In the genomic region with DNA sequence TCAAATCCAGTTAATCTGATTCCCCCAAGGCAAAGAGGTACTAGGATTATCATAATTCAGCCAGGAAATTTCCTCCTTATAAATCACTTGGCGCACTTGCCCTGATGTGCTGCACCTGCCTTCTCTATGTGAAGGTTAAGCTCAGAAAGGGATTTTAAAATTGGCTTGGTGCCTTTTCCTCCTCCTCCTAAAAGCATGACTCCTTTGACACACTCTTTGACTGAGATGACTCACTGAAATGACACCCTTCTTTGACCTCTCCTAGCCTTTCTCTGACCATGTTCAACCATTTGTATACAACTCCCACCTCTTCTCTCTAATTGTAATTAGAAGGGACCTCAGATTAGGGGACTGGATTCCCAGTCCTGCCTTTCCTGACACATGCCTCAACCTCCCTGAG, we compare ENCODE assay signal across 19 cellular contexts. TPM values are rescaled to one million over a fixed set of nuclear protein-coding genes. Genes with fewer than 3 reads are reported as not detected.
DNase-seq lines count a peak whose midpoint lies in the region; ATAC-seq, FAIRE-seq and TF ChIP-seq lines count a peak whose summit lies in the region.
"Had no signal": no experiment of that assay in that cellular context is flagged by ENCODE, and none has a peak within 500 bp of the region (broad histone marks: within the 10 kb centered on the region; RNA-seq: fewer than 3 reads in every experiment).

No MANE protein-coding gene starts in this region.

- H2BK20ac ChIP-seq in IMR-90 (ENCODE audit: low read depth, low read length), result no peak overlapping the region

- no peak for FAIRE-seq in endothelial cell of umbilical vein (lab: Jason Lieb, UNC)

- H3K4me1 ChIP-seq in IMR-90 (ENCODE audit: control insufficient read depth, insufficient read depth, low read length) (0 out of 2 replicates have a peak, but pooled peaks cover 2% of the 10 kb centered on the region), endothelial cell of umbilical vein (ENCODE audit: control insufficient read depth, extremely low read depth, insufficient read depth, low read length) (peaks cover 8% of the 10 kb centered on the region), mucosa of descending colon (ENCODE audit: low read depth) (peaks cover 32% of the 10 kb centered on the region), sigmoid colon (no peaks in the 10 kb centered on the region)

- H3K9me3 ChIP-seq in IMR-90 (ENCODE audit: control insufficient read depth, insufficient read depth, low read length) (no peaks in the 10 kb centered on the region), endothelial cell of umbilical vein (replicated peaks; ENCODE audit: control insufficient read depth, insufficient read depth, low read length) (no peaks in the 10 kb centered on the region), mucosa of descending colon (no peaks in the 10 kb centered on the region), sigmoid colon (no peaks in the 10 kb centered on the region)
- H3K9me3 ChIP-seq: colonic mucosa, SK-N-SH, stomach, uterus had no signal

- no peak for TF ChIP-seq EP300 in sigmoid colon (IDR thresholded peaks at IDR 0.05)

- no peaks in the 10 kb centered on the region for H4K20me1 ChIP-seq in IMR-90 (ENCODE audit: insufficient read depth, low read length)
- no peaks in the 10 kb centered on the region for H4K20me1 ChIP-seq in endothelial cell of umbilical vein (replicated peaks; ENCODE audit: control insufficient read depth, extremely low read depth, insufficient read depth, low read length)

- no peak overlapping the region for H4K5ac ChIP-seq in IMR-90 (ENCODE audit: low read depth, low read length)

- no peak overlapping the region for H2BK15ac ChIP-seq in IMR-90 (ENCODE audit: low read depth, low read length)

- TF ChIP-seq POLR2A in IMR-90 (IDR thresholded peaks at IDR 0.05; ENCODE audit: low read depth, low read length), result no peak
- TF ChIP-seq POLR2A in endothelial cell of umbilical vein (IDR thresholded peaks at IDR 0.05; ENCODE audit: low read depth, low read length), result no peak
- no peak for TF ChIP-seq POLR2A in sigmoid colon (IDR thresholded peaks at IDR 0.05)

- no peak overlapping the region for H3K14ac ChIP-seq in IMR-90 (replicated peaks; ENCODE audit: low read depth, low read length)

- WGBS in IMR-90 (ENCODE audit: extremely low coverage in 2 of 2, insufficient read length in 1 of 2), 2 experiments, result no CpG with 5 or more reads among the region's 1 CpG
- 80 to 87% methylated on average over 1 of the region's 1 CpG for WGBS in sigmoid colon, 2 donors

- POLR2A ChIA-PET in IMR-90 (lab: Charles Lee; ENCODE audit: unreplicated experiment), result no interaction called here
- POLR2A ChIA-PET in endothelial cell of umbilical vein (lab: Charles Lee), result no interaction called here

- no peaks in the 10 kb centered on the region for H3K79me1 ChIP-seq in IMR-90 (ENCODE audit: low read depth in 1 of 2, low read length in 2 of 2)

- no peak overlapping the region for H3K9ac ChIP-seq in IMR-90 (ENCODE audit: low read depth, low read length)
- H3K9ac ChIP-seq in endothelial cell of umbilical vein (replicated peaks; ENCODE audit: extremely low read depth, insufficient read depth, low read length), result no peak overlapping the region
- H3K9ac ChIP-seq: SK-N-SH had no signal

- no peak overlapping the region for H2AK9ac ChIP-seq in IMR-90 (replicated peaks; ENCODE audit: low read depth, low read length, poor library complexity)

- TF ChIP-seq RAD21 in IMR-90 (IDR thresholded peaks at IDR 0.05; ENCODE audit: low read length), result no peak

- H3K56ac ChIP-seq in IMR-90 (ENCODE audit: extremely low read depth, insufficient read depth, low read length), result no peak overlapping the region

- CTCF ChIA-PET in IMR-90 (lab: Yijun Ruan, JAX) (interaction anchor here (0.6 kb wide), 1 partner anchor 629 kb away, joined by 4 read pairs; no protein-coding TSS in a partner anchor), endothelial cell of umbilical vein (lab: Charles Lee) (no interaction called here)

- BruUV-seq in IMR-90 (replicated peaks; lab: Mats Ljungman, UMichigan) (no TSS peak), endothelial cell of umbilical vein (replicated peaks; lab: Mats Ljungman, UMichigan) (no TSS peak)

- intact Hi-C loops in IMR-90 (cut with micrococcal nuclease) (no loop called here), endothelial cell of umbilical vein (cut with micrococcal nuclease) (no loop called here), mucosa of descending colon (cut with DNase I, micrococcal nuclease) (no loop called here), sigmoid colon (cut with DNase I) (no loop called here)

- in situ Hi-C loops in ACHN (cut with HindIII; ENCODE audit: low pct_ligation_motif_present, low pct_unique_long_range_greater_than_20kb, low sequenced_read_pairs), result no loop called here
- in situ Hi-C loops in IMR-90 (cut with MboI; ENCODE audit: low sequenced_read_pairs), result no loop called here

- no peak overlapping the region for H3K4ac ChIP-seq in IMR-90 (ENCODE audit: low read depth, low read length)

- H4K91ac ChIP-seq in IMR-90 (ENCODE audit: insufficient read depth, low read depth, low read length), result no peak overlapping the region

- ATAC-seq in IMR-90 (ENCODE audit: low read depth) (no peak), mucosa of descending colon (peak; percentile 37), GM18909 (IDR thresholded peaks at IDR 0.05; ENCODE audit: poor library complexity, unreplicated experiment) (no peak)

- H3K9me1 ChIP-seq in IMR-90 (ENCODE audit: insufficient read depth, low read length) (peaks cover 11% of the 10 kb centered on the region), endothelial cell of umbilical vein (replicated peaks; ENCODE audit: control insufficient read depth, extremely low read depth, insufficient read depth, low read length) (no peaks in the 10 kb centered on the region)

- dilution Hi-C loops in IMR-90 (cut with HindIII; ENCODE audit: low sequenced_read_pairs, unreplicated experiment) (no loop called here), endothelial cell of umbilical vein (cut with MboI; ENCODE audit: extremely low pct_ligation_motif_present, low sequenced_read_pairs) (no loop called here)

- no peak overlapping the region for H3K23ac ChIP-seq in IMR-90 (ENCODE audit: low read depth, low read length)

- DNase-seq in ACHN (peak; percentile 64), IMR-90 (peak; percentile 40), endothelial cell of umbilical vein (ENCODE audit: low read depth, low spot score) (no peak), mucosa of descending colon (no peak), sigmoid colon (no peak), DMS 273 (lab: John Stamatoyannopoulos, UW; ENCODE audit: unreplicated experiment) (no peak), KG1 (lab: John Stamatoyannopoulos, UW) (no peak)
- DNase-seq: activated CD4-positive, alpha-beta T cell treated with anti-CD3 and anti-CD28 coated beads for 4 hours; activated CD8-positive, alpha-beta memory T cell treated with anti-CD3 and anti-CD28 coated beads, Interleukin-2, amount 50 U/mL, for 4 hours; activated gamma-delta T cell treated with Interleukin-2 at 50 U/mL for 16 hours; aorta; colonic mucosa; COR-L47; mesendoderm; NCI-H1105; SK-N-SH; stomach; uterus had no signal

- H2AK5ac ChIP-seq in IMR-90 (ENCODE audit: low read depth, low read length), result no peak overlapping the region

- H3K36me3 ChIP-seq in IMR-90 (ENCODE audit: control insufficient read depth, insufficient read depth, low read length) (no peaks in the 10 kb centered on the region), endothelial cell of umbilical vein (ENCODE audit: control insufficient read depth in 2 of 2, extremely low read depth in 1 of 2, insufficient read depth in 2 of 2, low read length in 2 of 2) (no peaks in the 10 kb centered on the region), mucosa of descending colon (ENCODE audit: low read depth) (no peaks in the 10 kb centered on the region), sigmoid colon (no peaks in the 10 kb centered on the region)
- H3K36me3 ChIP-seq: colonic mucosa, stomach, uterus had no signal

- no peak overlapping the region for H3K27ac ChIP-seq in IMR-90 (ENCODE audit: insufficient read depth, low read length)
- no peak overlapping the region for H3K27ac ChIP-seq in endothelial cell of umbilical vein (ENCODE audit: insufficient read depth, low read depth, low read length)
- no peak overlapping the region for H3K27ac ChIP-seq in sigmoid colon

- H3K4me2 ChIP-seq in IMR-90 (ENCODE audit: low read depth, low read length) (no peak overlapping the region), endothelial cell of umbilical vein (ENCODE audit: insufficient read depth, low read length) (no peak overlapping the region)
- H3K4me2 ChIP-seq: SK-N-SH had no signal

- H2AFZ ChIP-seq in IMR-90 (replicated peaks; ENCODE audit: low read length, poor library complexity), result no peak overlapping the region
- no peak overlapping the region for H2AFZ ChIP-seq in endothelial cell of umbilical vein (ENCODE audit: low read depth, low read length)

- H4K8ac ChIP-seq in IMR-90 (ENCODE audit: low read depth in 2 of 2, low read length in 2 of 2), result no peak overlapping the region

- no peaks in the 10 kb centered on the region for H3K79me2 ChIP-seq in endothelial cell of umbilical vein (ENCODE audit: control insufficient read depth, insufficient read depth, low read length)

- peaks cover 13% of the 10 kb centered on the region for H3K27me3 ChIP-seq in IMR-90 (ENCODE audit: control insufficient read depth, insufficient read depth, low read length)
- no peaks in the 10 kb centered on the region for H3K27me3 ChIP-seq in endothelial cell of umbilical vein (ENCODE audit: control insufficient read depth in 2 of 2, insufficient read depth in 2 of 2, low read length in 2 of 2)
- no peaks in the 10 kb centered on the region for H3K27me3 ChIP-seq in sigmoid colon
- H3K27me3 ChIP-seq: colonic mucosa, stomach, uterus had no signal

- no peak overlapping the region for H3K18ac ChIP-seq in IMR-90 (ENCODE audit: low read depth, low read length)

- H3K4me3 ChIP-seq in IMR-90 (ENCODE audit: insufficient read depth, low read depth, low read length), result no peak overlapping the region
- no peak overlapping the region for H3K4me3 ChIP-seq in endothelial cell of umbilical vein (replicated peaks in 1 of 3; ENCODE audit: insufficient read depth in 1 of 3, low read depth in 1 of 3, low read length in 3 of 3)
- no peak overlapping the region for H3K4me3 ChIP-seq in mucosa of descending colon
- no peak overlapping the region for H3K4me3 ChIP-seq in sigmoid colon
- H3K4me3 ChIP-seq: colonic mucosa, stomach, uterus had no signal

- no peak overlapping the region for H2BK120ac ChIP-seq in IMR-90 (ENCODE audit: low read depth, low read length)

- TF ChIP-seq CTCF in IMR-90 (conservative IDR thresholded peaks at IDR 0.05; ENCODE audit: low read depth, low read length) (no peak), endothelial cell of umbilical vein (IDR thresholded peaks at IDR 0.05; ENCODE audit: extremely low read depth in 1 of 2, insufficient read depth in 1 of 2, low read depth in 1 of 2, low read length in 2 of 2) (no peak), mucosa of descending colon (IDR thresholded peaks at IDR 0.05) (no peak), sigmoid colon (IDR thresholded peaks at IDR 0.05) (no peak)

- no peak overlapping the region for H2BK5ac ChIP-seq in IMR-90 (ENCODE audit: low read depth, low read length, poor library complexity, severe bottlenecking)

RNA-seq across cellular contexts. Expression of a gene that starts 46.5 kb away (rescaled TPM):
- 9.9 and 11.1 TPM in 2 replicates for total RNA-seq in IMR-90 (2012; rRNA removed)
- polyA plus RNA-seq in IMR-90 (2012; rRNA removed), result 7.7 and 8.1 TPM in 2 replicates
- 2.7 and 6.9 TPM in 2 replicates for polyA plus RNA-seq in IMR-90 (2012; cell fraction: cytosol; rRNA removed)
- polyA plus RNA-seq in IMR-90 (2012; cell fraction: nucleus; rRNA removed; ENCODE audit: low replicate concordance), result 10.3 and 22.7 TPM in 2 replicates
- 111 and 128 TPM in 2 replicates for total RNA-seq in endothelial cell of umbilical vein
- 202 and 235 TPM in 2 replicates for polyA plus RNA-seq in endothelial cell of umbilical vein
- polyA plus RNA-seq in endothelial cell of umbilical vein (2011; cell fraction: cytosol; rRNA removed), result 70.1 and 75.0 TPM in 2 replicates
- 155 and 160 TPM in 2 replicates for polyA plus RNA-seq in endothelial cell of umbilical vein (2011; cell fraction: nucleus; rRNA removed)
- polyA plus RNA-seq in endothelial cell of umbilical vein (2012), result 56.4 and 63.6 TPM in 2 replicates
- polyA minus RNA-seq in endothelial cell of umbilical vein, result 467 and 488 TPM in 2 replicates
- 79.5 TPM for polyA minus RNA-seq in endothelial cell of umbilical vein (2011; cell fraction: cytosol; rRNA and poly(A)+ RNA removed)
- polyA minus RNA-seq in endothelial cell of umbilical vein (2011; cell fraction: nucleus; rRNA and poly(A)+ RNA removed), result 282 and 347 TPM in 2 replicates
- 100 to 1,000 TPM in 2 of 3 donors, 10 to 100 TPM in 1; 67.1 to 122 (median 103) TPM for total RNA-seq in mucosa of descending colon
- total RNA-seq in sigmoid colon, result 100 to 1,000 TPM in 1 of 4 donors, 10 to 100 TPM in 3; 41.9 to 127 (median 73.9) TPM
- 10 to 100 TPM; 46.8 to 49.5 (median 47.9) TPM for polyA plus RNA-seq in sigmoid colon

Comparison
In these comparisons a context has a peak if more than half of its experiments do, and no peak if none do; other contexts are left out.
1. DNase-seq: peak in ACHN (single experiment) and IMR-90 (single experiment); none in endothelial cell of umbilical vein (single experiment), mucosa of descending colon (0 of 3), sigmoid colon (single experiment), DMS 273 (single experiment) and KG1 (single experiment).